In genomic region chr20:62660768-62661167, GRCh38 we compare ENCODE assay signal across 9 cellular contexts. TPM values are rescaled to one million over a fixed set of nuclear protein-coding genes. Genes with fewer than 3 reads are reported as not detected.
"Had no signal": no experiment of that assay in that cellular context is flagged by ENCODE, and none has a peak within 500 bp of the region (broad histone marks: within the 10 kb centered on the region; RNA-seq: fewer than 3 reads in every experiment).

No MANE protein-coding gene starts in this region.

- H3K9me3 Mint-ChIP-seq: HFFc6, IgD-negative memory B cell had no signal

- H3K9me3 ChIP-seq: HAP-1 had no signal

- DNase-seq: GOT3, H7, HFFc6 had no signal

- H3K27me3 Mint-ChIP-seq: IgD-negative memory B cell had no signal

- H3K27ac Mint-ChIP-seq: HFFc6, IgD-negative memory B cell had no signal

- H3K36me3 ChIP-seq: HAP-1 had no signal

- ATAC-seq: HCT116, HepG2 had no signal

- H3K27ac ChIP-seq: HL-60 had no signal

- H3K4me3 ChIP-seq: HAP-1 had no signal

- H3K4me3 Mint-ChIP-seq: HFFc6, IgD-negative memory B cell had no signal

RNA-seq across cellular contexts. Expression of gene NTSR1, which starts 47.9 kb away (rescaled TPM):
- total RNA-seq: H4 had no signal
- polyA plus RNA-seq: IgD-negative memory B cell had no signal
